ENCODE assay signal across 10 cellular contexts in genomic region chr1:177800386-177801058, GRCh38.
DNase-seq lines count a peak whose midpoint lies in the region; ATAC-seq and TF ChIP-seq lines count a peak whose summit lies in the region.
"Had no signal": no experiment of that assay in that cellular context is flagged by ENCODE, and none has a peak within 500 bp of the region (broad histone marks: within the 10 kb centered on the region; RNA-seq: fewer than 3 reads in every experiment).

No MANE protein-coding gene starts in this region.

- H3K36me3 ChIP-seq in SJCRH30 (no peaks in the 10 kb centered on the region), H7 (replicated peaks; ENCODE audit: control insufficient read depth, insufficient read depth, low read length) (no peaks in the 10 kb centered on the region)

- H3K4me1 ChIP-seq in SJCRH30 = peaks cover 12% of the 10 kb centered on the region
- H3K4me1 ChIP-seq: parathyroid adenoma had no signal

- no peaks in the 10 kb centered on the region for H3K27me3 ChIP-seq in SJCRH30
- H3K27me3 ChIP-seq in H7 (ENCODE audit: control insufficient read depth, insufficient read depth, low read length) = no peaks in the 10 kb centered on the region

- DNase-seq in A172 (ENCODE audit: low spot score) (peak; percentile 32), SJCRH30 (peak; percentile 36 to 62), H7 (no peak)
- DNase-seq: stimulated activated naive B cell treated with anti-CD40 and anti-IgM and Interleukin-4, amounts not matched to agents 10 μg/mL and 1 μg/mL and 100 μg/mL, for 72 hours had no signal

- peaks cover 4% of the 10 kb centered on the region; the same call in 1 of the 2 replicates for H3K9me3 ChIP-seq in SJCRH30 (replicated peaks)

- TF ChIP-seq POLR2A in GM18505 (IDR thresholded peaks at IDR 0.05; ENCODE audit: borderline replicate concordance, extremely low read depth, insufficient read depth, insufficient read length) = no peak

- no peak overlapping the region for H3K27ac ChIP-seq in SJCRH30
- H3K27ac ChIP-seq: parathyroid adenoma had no signal

- H3K4me3 ChIP-seq in SJCRH30 (no peak overlapping the region), H7 (ENCODE audit: insufficient read depth, low read depth, low read length) (no peak overlapping the region)

- peak; percentile 63 for ATAC-seq in GM19372 (IDR thresholded peaks at IDR 0.05; ENCODE audit: low read depth, unreplicated experiment)
- ATAC-seq in HG03354 (IDR thresholded peaks at IDR 0.05; ENCODE audit: poor library complexity, severe bottlenecking, unreplicated experiment) = peak; percentile 87
- no peak for ATAC-seq in GM18505 (IDR thresholded peaks at IDR 0.05; ENCODE audit: unreplicated experiment)
- no peak for ATAC-seq in HG03520 (IDR thresholded peaks at IDR 0.05; ENCODE audit: unreplicated experiment)
- ATAC-seq in HG03045 (IDR thresholded peaks at IDR 0.05; ENCODE audit: unreplicated experiment) = no peak
- ATAC-seq: stimulated activated naive B cell treated with anti-CD40 and anti-IgM and Interleukin-4, amounts not matched to agents 10 μg/mL and 1 μg/mL and 100 μg/mL, for 72 hours had no signal

Comparison
In these comparisons a context has a peak if more than half of its experiments do, and no peak if none do; other contexts are left out.
1. ATAC-seq: peak in GM19372 (single experiment) and HG03354 (single experiment); none in GM18505 (single experiment), HG03520 (single experiment) and HG03045 (single experiment).